ENCODE assay signal across 9 cellular contexts in the genomic region with DNA sequence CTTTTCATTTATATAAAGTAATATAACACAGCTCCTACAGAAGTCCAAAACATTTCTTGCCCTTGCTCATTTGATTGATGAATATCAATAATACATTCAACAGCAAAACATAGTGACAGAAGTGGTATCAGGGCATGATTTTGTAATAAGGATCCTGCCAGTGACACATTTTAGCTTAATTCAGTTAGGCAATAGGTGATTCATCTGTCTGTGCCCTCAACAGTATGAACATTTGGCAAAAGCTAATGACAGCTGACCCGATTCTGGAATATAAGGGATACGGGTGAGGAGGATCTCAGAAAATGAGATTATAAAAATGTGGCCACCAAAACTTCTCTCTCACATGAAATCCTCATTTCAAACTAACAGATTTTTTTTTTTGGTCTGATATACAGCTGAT.
DNase-seq lines count a peak whose midpoint lies in the region; ATAC-seq and TF ChIP-seq lines count a peak whose summit lies in the region.
"Had no signal": no experiment of that assay in that cellular context is flagged by ENCODE, and none has a peak within 500 bp of the region (broad histone marks: within the 10 kb centered on the region; RNA-seq: fewer than 3 reads in every experiment).

No MANE protein-coding gene starts in this region.

- no peak overlapping the region for H3K4me3 ChIP-seq in HUES48 (ENCODE audit: low read depth, low read length)
- peak overlapping the region; percentile 61 for H3K4me3 ChIP-seq in adipocyte (ENCODE audit: low read length)

- peak overlapping the region; percentile 49; the same call in 1 of the 2 replicates for H3K9ac ChIP-seq in HUES48 (ENCODE audit: low read depth, low read length)
- peak overlapping the region; percentile 88 for H3K9ac ChIP-seq in adipocyte (ENCODE audit: low read length)
- H3K9ac ChIP-seq: KMS-11 had no signal

- intact Hi-C loops in left ventricle myocardium superior (cut with micrococcal nuclease) = no loop called here

- no peaks in the 10 kb centered on the region for H3K27me3 ChIP-seq in HUES48 (ENCODE audit: control insufficient read depth, insufficient read depth, low read length)
- H3K27me3 ChIP-seq in adipocyte (replicated peaks; ENCODE audit: control insufficient read depth, insufficient read depth, low read length) = no peaks in the 10 kb centered on the region

- peaks cover 29% of the 10 kb centered on the region for H3K4me1 ChIP-seq in HUES48 (ENCODE audit: control insufficient read depth, insufficient read depth, low read length)
- peaks cover 57% of the 10 kb centered on the region for H3K4me1 ChIP-seq in adipocyte (ENCODE audit: control insufficient read depth, insufficient read depth, low read length)

- peak; percentile 91 for DNase-seq in adipocyte (ENCODE audit: low read depth)
- DNase-seq in left ventricle myocardium superior = no peak
- DNase-seq in germinal center (ENCODE audit: low spot score) = no peak
- no peak for DNase-seq in GM20000 (ENCODE audit: low spot score)

- no peak for TF ChIP-seq CTCF in GM20000 (IDR thresholded peaks at IDR 0.05; ENCODE audit: extremely low read depth, missing control alignments)

- H3K36me3 ChIP-seq in HUES48 (ENCODE audit: control insufficient read depth, insufficient read depth, low read length) = no peaks in the 10 kb centered on the region
- H3K36me3 ChIP-seq in adipocyte (ENCODE audit: control insufficient read depth, insufficient read depth, low read length, severe bottlenecking) = peaks cover 35% of the 10 kb centered on the region

- peak overlapping the region; percentile 91 for H3K27ac ChIP-seq in HUES48 (ENCODE audit: low read depth, low read length)
- H3K27ac ChIP-seq in temporal lobe (ENCODE audit: low read depth, low read length) = peak overlapping the region; percentile 39
- H3K27ac ChIP-seq: KMS-11 had no signal

- H3K9me3 ChIP-seq in HUES48 (ENCODE audit: control insufficient read depth, insufficient read depth, low read length) (no peaks in the 10 kb centered on the region), adipocyte (ENCODE audit: control insufficient read depth, low read length) (no peaks in the 10 kb centered on the region)

- ATAC-seq in left ventricle myocardium superior (peak; percentile 44), GM21576 (IDR thresholded peaks at IDR 0.05; ENCODE audit: unreplicated experiment) (no peak), HG02763 (IDR thresholded peaks at IDR 0.05; ENCODE audit: unreplicated experiment) (no peak)
